ENCODE assay signal across 21 cellular contexts in genomic region chr10:51524041-51524440, GRCh38.
DNase-seq lines count a peak whose midpoint lies in the region; ATAC-seq and TF ChIP-seq lines count a peak whose summit lies in the region.
"Had no signal": no experiment of that assay in that cellular context is flagged by ENCODE, and none has a peak within 500 bp of the region (broad histone marks: within the 10 kb centered on the region; RNA-seq: fewer than 3 reads in every experiment).

No MANE protein-coding gene starts in this region.

- no peak overlapping the region for H3K9ac ChIP-seq in PC-3 (ENCODE audit: low read length)
- H3K9ac ChIP-seq: SK-N-SH had no signal

- CTCF ChIA-PET in PC-3 (lab: Charles Lee) = interaction anchor here (0.7 to 1.1 kb wide), 2 partner anchors 142 to 159 kb away, joined by 3 read pairs; no protein-coding TSS in a partner anchor

- H2AFZ ChIP-seq in PC-3 (ENCODE audit: low read length) = no peak overlapping the region

- intact Hi-C loops in PC-3 (cut with micrococcal nuclease) = loop anchor here (5.0 kb wide), 1 partner anchor 462 kb away; no protein-coding TSS in a partner anchor

- TF ChIP-seq CTCF in PC-3 (conservative IDR thresholded peaks at IDR 0.05; ENCODE audit: low read depth, low read length) (no peak), fibroblast of mammary gland (conservative IDR thresholded peaks at IDR 0.05; ENCODE audit: control insufficient read depth, insufficient read depth, low read depth, low read length) (no peak)

- no peaks in the 10 kb centered on the region for H3K36me3 ChIP-seq in PC-3 (ENCODE audit: low read depth, low read length)

- H3F3A ChIP-seq in PC-3 (ENCODE audit: low read length, unreplicated experiment) = no peaks in the 10 kb centered on the region

- BruUV-seq in PC-3 (replicated peaks; lab: Mats Ljungman, UMichigan) = no TSS peak

- H3K79me2 ChIP-seq in PC-3 (ENCODE audit: low read length) = no peaks in the 10 kb centered on the region

- H3K4me3 ChIP-seq in PC-3 (ENCODE audit: low read length) (no peak overlapping the region), fibroblast of mammary gland (ENCODE audit: control insufficient read depth, low read depth, low read length) (no peak overlapping the region), skeletal muscle cell (ENCODE audit: low read depth, low read length) (no peak overlapping the region)

- POLR2A ChIA-PET in PC-3 (lab: Charles Lee; ENCODE audit: unreplicated experiment) = no interaction called here

- H3K4me2 ChIP-seq in PC-3 (ENCODE audit: low read length) = no peak overlapping the region
- H3K4me2 ChIP-seq: SK-N-SH had no signal

- H3K9me3 ChIP-seq in PC-3 (ENCODE audit: low read length) = no peaks in the 10 kb centered on the region
- H3K9me3 ChIP-seq: SK-N-SH had no signal

- H3K9me2 ChIP-seq in PC-3 (replicated peaks; ENCODE audit: low read length) = no peaks in the 10 kb centered on the region
- H3K9me2 ChIP-seq: SK-N-SH had no signal

- DNase-seq in GM03348 (ENCODE audit: low spot score) (peak; percentile 33), PC-3 (peak; percentile 48), fibroblast of mammary gland (ENCODE audit: low read depth) (peak; percentile 69), skeletal muscle cell (ENCODE audit: low read depth) (peak; percentile 43), NCI-H187 treated with DMSO at 0.1 percent for 48 hours (lab: John Stamatoyannopoulos, UW) (no peak), cerebellar cortex (ENCODE audit: low spot score) (no peak)
- DNase-seq: Calu3, DMS79, GDM1, H9, KBM-7, NCI-H1105, NCI-H1694 treated with DMSO at 0.1 percent for 48 hours, NCI-H2171, NCI-H82, Right ventricle myocardium superior, SK-N-SH, T-helper 1 cell had no signal

- no peak overlapping the region for H3K27ac ChIP-seq in PC-3 (ENCODE audit: low read length)

- no peaks in the 10 kb centered on the region for H4K20me1 ChIP-seq in PC-3 (ENCODE audit: low read length)

- ATAC-seq in PC-3 = no peak; the same call in 1 of the 2 replicates
- ATAC-seq in GM18858 (IDR thresholded peaks at IDR 0.05; ENCODE audit: unreplicated experiment) = no peak
- no peak for ATAC-seq in GM18498 (IDR thresholded peaks at IDR 0.05; ENCODE audit: unreplicated experiment)
- ATAC-seq: Panc1 had no signal

- peaks cover 17% of the 10 kb centered on the region for H3K27me3 ChIP-seq in PC-3 (ENCODE audit: low read length)

- no peaks in the 10 kb centered on the region for H3K4me1 ChIP-seq in PC-3 (ENCODE audit: insufficient read depth, low read length)

Comparison
In these comparisons a context has a peak if more than half of its experiments do, and no peak if none do; other contexts are left out.
1. DNase-seq: peak in GM03348 (single experiment), PC-3 (single experiment), fibroblast of mammary gland (single experiment) and skeletal muscle cell (single experiment); none in NCI-H187 treated with DMSO at 0.1 percent for 48 hours (single experiment) and cerebellar cortex (single experiment).